Comparison of ENCODE assay signal across 8 cellular contexts in the genomic region with DNA sequence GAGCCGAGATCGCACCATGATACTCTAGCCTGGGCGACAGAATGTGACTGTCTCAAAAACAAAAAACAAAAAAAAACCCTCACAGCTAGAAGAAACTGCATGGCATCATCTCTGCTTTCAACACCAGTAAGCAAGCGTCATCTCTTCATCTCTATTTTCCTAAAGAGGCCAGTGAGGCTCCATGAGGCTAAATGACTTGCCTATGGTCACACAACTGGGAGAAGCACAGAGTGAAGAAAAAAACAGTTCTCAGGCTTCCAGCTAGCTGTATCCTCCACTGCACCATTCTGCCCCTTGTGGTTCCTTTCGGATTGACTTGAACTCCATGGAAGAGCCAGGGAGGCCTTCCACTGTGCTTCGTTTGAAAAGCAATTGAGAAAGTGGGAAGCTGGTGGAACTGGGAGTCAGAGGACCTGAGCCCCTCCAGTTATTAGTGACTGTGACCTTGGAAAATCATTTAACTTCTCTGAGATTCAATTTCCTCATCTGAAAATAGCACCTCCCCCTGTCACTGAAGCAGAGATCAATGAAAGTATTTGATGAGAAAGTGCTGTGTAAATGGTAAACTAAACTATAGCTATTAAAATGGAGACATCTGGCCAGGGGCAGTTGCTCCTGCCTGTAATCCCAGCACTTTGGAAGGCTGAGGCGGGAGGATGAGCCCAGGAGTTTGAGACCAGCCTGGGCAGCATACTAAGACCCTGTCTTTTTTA. TPM values are rescaled to one million over a fixed set of nuclear protein-coding genes. Genes with fewer than 3 reads are reported as not detected.
A peak's percentile ranks its signal among the peaks of the same experiment; 100 is the strongest.
DNase-seq lines count a peak whose midpoint lies in the region; ATAC-seq, FAIRE-seq and TF ChIP-seq lines count a peak whose summit lies in the region.

No MANE protein-coding gene starts in this region.

- H3F3A ChIP-seq in PC-3 (ENCODE audit: low read length, unreplicated experiment), result no peaks in the 10 kb centered on the region

- no peak overlapping the region for H3K27ac ChIP-seq in PC-3 (ENCODE audit: low read length)
- peak overlapping the region; percentile 52 for H3K27ac ChIP-seq in HepG2 (ENCODE audit: extremely low read length, insufficient read depth, low read length)
- no peak overlapping the region for H3K27ac ChIP-seq in upper lobe of right lung

- H3K9ac ChIP-seq in PC-3 (ENCODE audit: low read length) (no peak overlapping the region), HepG2 (ENCODE audit: insufficient read depth, low read depth, low read length) (peak overlapping the region; percentile 32)

- TF ChIP-seq RAD21 in HepG2 (CRISPR knock-in tag; IDR thresholded peaks at IDR 0.05), result peak; percentile 66

- no peak for FAIRE-seq in D721Med (lab: Jason Lieb, UNC)
- FAIRE-seq in HepG2 (lab: Jason Lieb, UNC), result peak; percentile 96

- TF ChIP-seq CTCF in D721Med (IDR thresholded peaks at IDR 0.05; ENCODE audit: insufficient read depth, missing control alignments) (peak; percentile 46), PC-3 (conservative IDR thresholded peaks at IDR 0.05; ENCODE audit: low read depth, low read length) (peak; percentile 63), HepG2 (CRISPR knock-in tag; IDR thresholded peaks at IDR 0.05) (peak; percentile 83), upper lobe of right lung (IDR thresholded peaks at IDR 0.05) (peak; percentile 67)

- H2AFZ ChIP-seq in PC-3 (ENCODE audit: low read length), result no peak overlapping the region
- H2AFZ ChIP-seq in HepG2 (ENCODE audit: low read length), result peak overlapping the region; percentile 57

- ATAC-seq in PC-3, result peak; percentile 95
- peak; percentile 99 for ATAC-seq in HepG2
- ATAC-seq in upper lobe of right lung, result peak; percentile 93
- ATAC-seq in HG03354 (IDR thresholded peaks at IDR 0.05; ENCODE audit: poor library complexity, severe bottlenecking, unreplicated experiment), result no peak

- TF ChIP-seq EP300 in HepG2 (IDR thresholded peaks at IDR 0.05; ENCODE audit: low read depth in 2 of 2, low read length in 2 of 2) (no peak), HepG2 (CRISPR knock-in tag; IDR thresholded peaks at IDR 0.05; ENCODE audit: borderline replicate concordance) (no peak)

- no peaks in the 10 kb centered on the region for H3K9me2 ChIP-seq in PC-3 (replicated peaks; ENCODE audit: low read length)

- POLR2A ChIA-PET in PC-3 (lab: Charles Lee; ENCODE audit: unreplicated experiment) (interaction anchor here (0.5 kb wide), 1 partner anchor 804 kb away, joined by 3 read pairs; no protein-coding TSS in a partner anchor), HepG2 (lab: Yijun Ruan, JAX) (interaction anchor here (1.1 to 2.7 kb wide), 7 partner anchors 9 to 46 kb away, joined by 3 to 37 read pairs (median 5); a partner anchor contains a TSS)

- H3K79me2 ChIP-seq in PC-3 (ENCODE audit: low read length) (no peaks in the 10 kb centered on the region), HepG2 (ENCODE audit: insufficient read depth, low read length) (no peaks in the 10 kb centered on the region)

- TF ChIP-seq POLR2A in HepG2 (IDR thresholded peaks at IDR 0.05; ENCODE audit: insufficient read depth in 1 of 2, low read depth in 2 of 2, low read length in 2 of 2), result no peak

- H3K4me1 ChIP-seq in PC-3 (ENCODE audit: insufficient read depth, low read length), result no peaks in the 10 kb centered on the region
- peaks cover 55% of the 10 kb centered on the region for H3K4me1 ChIP-seq in HepG2 (ENCODE audit: insufficient read depth, low read length)
- H3K4me1 ChIP-seq in upper lobe of right lung, result peaks cover 27% of the 10 kb centered on the region

- no peaks in the 10 kb centered on the region for H3K36me3 ChIP-seq in PC-3 (ENCODE audit: low read depth, low read length)
- no peaks in the 10 kb centered on the region for H3K36me3 ChIP-seq in HepG2 (replicated peaks in 1 of 2; ENCODE audit: control insufficient read depth in 1 of 2, insufficient read depth in 2 of 2, low read length in 2 of 2)
- no peaks in the 10 kb centered on the region for H3K36me3 ChIP-seq in upper lobe of right lung

- CTCF ChIA-PET in PC-3 (lab: Charles Lee), result interaction anchor here (0.6 kb wide), 2 partner anchors 8 to 74 kb away, joined by 3 read pairs; no protein-coding TSS in a partner anchor
- CTCF ChIA-PET in HepG2 (lab: Yijun Ruan, JAX; ENCODE audit: low intra/inter-chr PET ratio, low total read pairs), result interaction anchor here (0.6 to 1.3 kb wide), 2 partner anchors 33 to 183 kb away, joined by 3 read pairs; no protein-coding TSS in a partner anchor

- H3K9me3 ChIP-seq in PC-3 (ENCODE audit: low read length), result no peaks in the 10 kb centered on the region
- no peaks in the 10 kb centered on the region for H3K9me3 ChIP-seq in HepG2 (ENCODE audit: low read length)
- H3K9me3 ChIP-seq in upper lobe of right lung, result no peaks in the 10 kb centered on the region

- H3K4me2 ChIP-seq in PC-3 (ENCODE audit: low read length), result no peak overlapping the region
- H3K4me2 ChIP-seq in HepG2 (ENCODE audit: low read depth, low read length), result peak overlapping the region; percentile 56

- in situ Hi-C loops in HepG2 (cut with HindIII; ENCODE audit: extremely low pct_ligation_motif_present, low pct_unique_long_range_greater_than_20kb), result no loop called here

- H3K27me3 ChIP-seq in PC-3 (ENCODE audit: low read length), result no peaks in the 10 kb centered on the region
- H3K27me3 ChIP-seq in HepG2 (ENCODE audit: control insufficient read depth in 1 of 2, insufficient read depth in 2 of 2, low read length in 2 of 2), result no peaks in the 10 kb centered on the region
- H3K27me3 ChIP-seq in upper lobe of right lung, result no peaks in the 10 kb centered on the region

- intact Hi-C loops in PC-3 (cut with micrococcal nuclease) (no loop called here), HepG2 (cut with micrococcal nuclease; ENCODE audit: unreplicated experiment) (loop anchor here (5.0 kb wide), 1 partner anchor 82 kb away; no protein-coding TSS in a partner anchor), upper lobe of right lung (cut with DNase I) (no loop called here)

- H4K20me1 ChIP-seq in PC-3 (ENCODE audit: low read length) (no peaks in the 10 kb centered on the region), HepG2 (ENCODE audit: insufficient read depth, low read length) (no peaks in the 10 kb centered on the region)

- no peak for DNase-seq in D721Med (ENCODE audit: insufficient read length, low spot score)
- peak; percentile 29 for DNase-seq in HS-27A (ENCODE audit: low read depth)
- peak; percentile 69 for DNase-seq in PC-3
- peak; percentile 30 for DNase-seq in dedifferentiated amniotic fluid mesenchymal stem cell (ENCODE audit: extremely low spot score)
- DNase-seq in HepG2 (ENCODE audit: low spot score), result peak; percentile 81
- no peak for DNase-seq in upper lobe of right lung
- DNase-seq in NCI-H187 treated with DMSO at 0.1 percent for 48 hours (lab: John Stamatoyannopoulos, UW), result no peak

- 50% methylated on average over 6 of the region's 7 CpGs for WGBS in HepG2 (ENCODE audit: low lambda C conversion rate)

- BruUV-seq in PC-3 (replicated peaks; lab: Mats Ljungman, UMichigan) (no TSS peak), HepG2 (replicated peaks; lab: Mats Ljungman, UMichigan) (no TSS peak)

- H3K4me3 ChIP-seq in PC-3 (ENCODE audit: low read length) (no peak overlapping the region), HepG2 (replicated peaks in 1 of 3; ENCODE audit: insufficient read depth in 1 of 3, low read depth in 2 of 3, low read length in 3 of 3) (peak overlapping the region in 1 of 3 experiments; percentile 9; a peak in 1 of 6 replicates), upper lobe of right lung (no peak overlapping the region)

RNA-seq across cellular contexts. Expression of a gene that starts 32.1 kb away (rescaled TPM):
- total RNA-seq in PC-3 (2014; rRNA removed) (6.2 and 11.6 TPM in 2 replicates), HepG2 (2016; rRNA removed; fragmentation: Illumina TruSeq; extraction: Trizol) (13.2 and 21.1 TPM in 2 replicates), upper lobe of right lung (32.5 TPM)
- 20.3 and 21.2 TPM in 2 replicates for total RNA-seq in HepG2 (2016; cell fraction: cytosol; rRNA removed; fragmentation: Illumina TruSeq; extraction: Trizol; ENCODE audit: low read depth)
- 13.1 and 20.9 TPM in 2 replicates for total RNA-seq in HepG2 (2016; cell fraction: insoluble cytoplasmic fraction; rRNA removed; fragmentation: Illumina TruSeq; extraction: Trizol)
- total RNA-seq in HepG2 (2016; cell fraction: membrane; rRNA removed; fragmentation: Illumina TruSeq; extraction: Trizol), result 19.6 and 22.0 TPM in 2 replicates
- total RNA-seq in HepG2 (2016; cell fraction: nucleus; rRNA removed; fragmentation: Illumina TruSeq; extraction: Trizol), result 20.2 and 25.3 TPM in 2 replicates
- polyA plus RNA-seq in HepG2 (2011; rRNA removed), result 18.6 TPM in 2 replicates
- 7.0 and 12.3 TPM in 2 replicates for polyA plus RNA-seq in HepG2 (2011; cell fraction: cytosol; rRNA removed)
- 15.7 and 19.7 TPM in 2 replicates for polyA plus RNA-seq in HepG2 (2011; cell fraction: nucleus; rRNA removed)
- polyA plus RNA-seq in HepG2 (2012), result 16.4 and 19.5 TPM in 2 replicates
- polyA plus RNA-seq in HepG2 (2016; cell fraction: cytosol; fragmentation: Illumina TruSeq; extraction: Trizol; ENCODE audit: low read depth), result 0.40 and 0.54 TPM in 2 replicates
- polyA plus RNA-seq in HepG2 (2016; cell fraction: insoluble cytoplasmic fraction; fragmentation: Illumina TruSeq; extraction: Trizol; ENCODE audit: low read depth), result 13.2 and 15.0 TPM in 2 replicates
- 1.5 and 1.9 TPM in 2 replicates for polyA plus RNA-seq in HepG2 (2016; cell fraction: membrane; fragmentation: Illumina TruSeq; extraction: Trizol; ENCODE audit: low read depth)
- polyA plus RNA-seq in HepG2 (2016; cell fraction: nucleus; fragmentation: Illumina TruSeq; extraction: Trizol; ENCODE audit: insufficient read depth, low read depth), result 14.0 and 18.1 TPM in 2 replicates
- polyA minus RNA-seq in HepG2 (2011; rRNA and poly(A)+ RNA removed; ENCODE audit: low replicate concordance), result 46.4 and 72.7 TPM in 2 replicates
- 30.8 and 43.0 TPM in 2 replicates for polyA minus RNA-seq in HepG2 (2011; cell fraction: cytosol; rRNA and poly(A)+ RNA removed)
- 186 and 219 TPM in 2 replicates for polyA minus RNA-seq in HepG2 (2011; cell fraction: nucleus; rRNA and poly(A)+ RNA removed)

RNA-seq across cellular contexts. Expression of a gene that starts 45.1 kb away (rescaled TPM):
- total RNA-seq in PC-3 (2014; rRNA removed), result 123 and 171 TPM in 2 replicates
- total RNA-seq in HepG2 (2016; rRNA removed; fragmentation: Illumina TruSeq; extraction: Trizol), result 161 and 241 TPM in 2 replicates
- total RNA-seq in HepG2 (2016; cell fraction: cytosol; rRNA removed; fragmentation: Illumina TruSeq; extraction: Trizol; ENCODE audit: low read depth), result 38.6 and 40.4 TPM in 2 replicates
- 161 and 257 TPM in 2 replicates for total RNA-seq in HepG2 (2016; cell fraction: insoluble cytoplasmic fraction; rRNA removed; fragmentation: Illumina TruSeq; extraction: Trizol)
- total RNA-seq in HepG2 (2016; cell fraction: membrane; rRNA removed; fragmentation: Illumina TruSeq; extraction: Trizol), result 56.4 and 65.8 TPM in 2 replicates
- total RNA-seq in HepG2 (2016; cell fraction: nucleus; rRNA removed; fragmentation: Illumina TruSeq; extraction: Trizol), result 55.2 and 56.4 TPM in 2 replicates
- 129 and 162 TPM in 2 replicates for polyA plus RNA-seq in HepG2 (2011; rRNA removed)
- 136 and 191 TPM in 2 replicates for polyA plus RNA-seq in HepG2 (2011; cell fraction: cytosol; rRNA removed)
- polyA plus RNA-seq in HepG2 (2011; cell fraction: nucleus; rRNA removed), result 38.0 and 51.7 TPM in 2 replicates
- polyA plus RNA-seq in HepG2 (2012), result 191 and 216 TPM in 2 replicates
- polyA plus RNA-seq in HepG2 (2016; cell fraction: cytosol; fragmentation: Illumina TruSeq; extraction: Trizol; ENCODE audit: low read depth), result 53.8 and 54.2 TPM in 2 replicates
- polyA plus RNA-seq in HepG2 (2016; cell fraction: insoluble cytoplasmic fraction; fragmentation: Illumina TruSeq; extraction: Trizol; ENCODE audit: low read depth), result 276 and 303 TPM in 2 replicates
- 66.0 and 70.6 TPM in 2 replicates for polyA plus RNA-seq in HepG2 (2016; cell fraction: membrane; fragmentation: Illumina TruSeq; extraction: Trizol; ENCODE audit: low read depth)
- 89.0 and 94.4 TPM in 2 replicates for polyA plus RNA-seq in HepG2 (2016; cell fraction: nucleus; fragmentation: Illumina TruSeq; extraction: Trizol; ENCODE audit: insufficient read depth, low read depth)
- polyA minus RNA-seq in HepG2 (2011; rRNA and poly(A)+ RNA removed; ENCODE audit: low replicate concordance), result 35.4 and 66.3 TPM in 2 replicates
- 50.0 and 53.6 TPM in 2 replicates for polyA minus RNA-seq in HepG2 (2011; cell fraction: cytosol; rRNA and poly(A)+ RNA removed)
- 22.3 and 27.0 TPM in 2 replicates for polyA minus RNA-seq in HepG2 (2011; cell fraction: nucleus; rRNA and poly(A)+ RNA removed)
- 221 TPM for total RNA-seq in upper lobe of right lung

Comparison
In these comparisons a context has a peak if more than half of its experiments do, and no peak if none do; other contexts are left out.
1. DNase-seq: peak in HS-27A (single experiment), PC-3 (single experiment), dedifferentiated amniotic fluid mesenchymal stem cell (single experiment) and HepG2 (single experiment); none in D721Med (single experiment), upper lobe of right lung (single experiment) and NCI-H187 treated with DMSO at 0.1 percent for 48 hours (single experiment).
2. Peak in every context shown above with its lines, with median percentiles within 50 percentile points of each other: CTCF ChIP-seq.